In the genomic region with DNA sequence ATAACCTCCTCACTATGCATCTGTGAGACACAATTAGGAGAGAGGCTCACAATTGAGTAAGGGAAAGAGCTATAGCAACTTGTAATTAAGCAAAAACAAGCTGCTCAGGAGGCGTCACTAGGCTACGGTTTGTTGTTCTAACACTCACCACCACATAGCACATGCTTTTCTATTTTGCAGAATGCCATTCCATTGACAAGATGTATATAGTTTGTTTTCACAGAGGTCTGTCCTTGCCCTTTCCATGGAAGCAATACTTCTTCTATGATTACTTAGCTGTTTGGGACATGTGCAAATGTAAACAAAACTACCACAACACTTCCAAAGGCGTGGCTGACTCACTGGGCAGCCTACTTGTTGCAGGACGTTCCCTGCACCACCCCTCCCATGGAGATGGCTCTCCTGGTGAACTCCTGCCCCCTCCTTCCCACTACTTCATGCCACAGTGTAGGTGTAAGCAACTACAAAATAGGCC, we compare ENCODE assay signal across 13 cellular contexts. TPM values are rescaled to one million over a fixed set of nuclear protein-coding genes. Genes with fewer than 3 reads are reported as not detected.
DNase-seq lines count a peak whose midpoint lies in the region; ATAC-seq, FAIRE-seq and TF ChIP-seq lines count a peak whose summit lies in the region.
"Had no signal": no experiment of that assay in that cellular context is flagged by ENCODE, and none has a peak within 500 bp of the region (broad histone marks: within the 10 kb centered on the region; RNA-seq: fewer than 3 reads in every experiment).

No MANE protein-coding gene starts in this region.

- DNase-seq in Right ventricle myocardium inferior (ENCODE audit: missing footprints) (no peak), cardiac septum (ENCODE audit: low spot score) (no peak), amniotic epithelial cell (ENCODE audit: low read depth) (peak; percentile 99), left ventricle myocardium superior (no peak), urothelium cell line (ENCODE audit: low spot score) (peak; percentile 22), GM12891 (ENCODE audit: insufficient read length, low spot score) (no peak)
- DNase-seq in activated CD8-positive, alpha-beta memory T cell treated with anti-CD3 and anti-CD28 coated beads for 24 hours: no peak
- DNase-seq: BE2C; left cardiac atrium; stimulated activated naive CD8-positive, alpha-beta T cell treated with anti-CD3 and anti-CD28 coated beads, Interleukin-15, amount 100 ng/mL, for 72 hours had no signal

- peak; percentile 76 for ATAC-seq in Right ventricle myocardium inferior
- ATAC-seq in left ventricle myocardium superior: peak; percentile 78
- ATAC-seq in HG02763 (IDR thresholded peaks at IDR 0.05; ENCODE audit: unreplicated experiment): no peak
- ATAC-seq: stimulated activated naive CD8-positive, alpha-beta T cell treated with anti-CD3 and anti-CD28 coated beads, Interleukin-15, amount 100 ng/mL, for 72 hours had no signal

- FAIRE-seq in urothelium cell line (lab: Jason Lieb, UNC) (no peak), GM12891 (lab: Jason Lieb, UNC) (no peak)

- intact Hi-C loops in Right ventricle myocardium inferior (cut with DNase I): loop anchor here (5.0 kb wide), 1 partner anchor 40 kb away; no protein-coding TSS in a partner anchor
- intact Hi-C loops in cardiac septum (cut with DNase I): no loop called here
- intact Hi-C loops in left ventricle myocardium superior (cut with micrococcal nuclease): no loop called here

- TF ChIP-seq POLR2A in GM12891 (IDR thresholded peaks at IDR 0.05; ENCODE audit: low read depth, low read length): no peak

TF ChIP-seq in GM12891, 5 proteins besides CTCF, POLR2A, EP300 and RAD21:
- no peak for TF ChIP-seq PAX5 (IDR thresholded peaks at IDR 0.05; ENCODE audit: insufficient read depth, low read length, severe bottlenecking)
- no peak for TF ChIP-seq SPI1 (IDR thresholded peaks at IDR 0.05; ENCODE audit: low read depth, low read length)
- no peak for TF ChIP-seq POLR2AphosphoS5 (IDR thresholded peaks at IDR 0.05; ENCODE audit: low read depth, low read length)
- TF ChIP-seq POU2F2 (IDR thresholded peaks at IDR 0.05; ENCODE audit: low read depth, low read length): no peak

RNA-seq across cellular contexts. Expression of gene FAM216B, which starts 33.9 kb away (rescaled TPM):
- total RNA-seq in Right ventricle myocardium inferior (3.1 TPM), cardiac septum (0.22 TPM), left ventricle myocardium superior (4.4 TPM)
- not detected for polyA plus RNA-seq in GM12891 (2012; ENCODE audit: low read depth, missing spikeins)
- total RNA-seq: dermis microvascular lymphatic vessel endothelial cell; T-helper 1 cell treated with Interleukin-12 subunit alpha and Interleukin-12 subunit beta and Interleukin-4 antibody, amounts not matched to agents 30 ng/mL and 1 ng/mL, for 36 hours had no signal

Comparison
In these comparisons a context has a peak if more than half of its experiments do, and no peak if none do; other contexts are left out.
1. DNase-seq: peak in amniotic epithelial cell (single experiment) and urothelium cell line (single experiment); none in Right ventricle myocardium inferior (single experiment), cardiac septum (single experiment), left ventricle myocardium superior (single experiment), GM12891 (single experiment) and activated CD8-positive, alpha-beta memory T cell treated with anti-CD3 and anti-CD28 coated beads for 24 hours (single experiment).